ENCODE assay signal across 1 cellular context in genomic region chr21:45412909-45413581, GRCh38.
A peak's percentile ranks its signal among the peaks of the same experiment; 100 is the strongest.
TF ChIP-seq lines count a peak whose summit lies in the region.

No MANE protein-coding gene starts in this region.

TF ChIP-seq in K562, 482 proteins besides CTCF, POLR2A, EP300 and RAD21 (continued from another document):
- 0 out of 2 replicates have a peak, but pooled peaks have one; percentile 10 for TF ChIP-seq THAP12 (CRISPR knock-in tag; IDR thresholded peaks at IDR 0.05)
- no peak for TF ChIP-seq CHD4 (IDR thresholded peaks at IDR 0.05; ENCODE audit: insufficient read depth, insufficient replicate concordance, low read depth, low read length, poor library complexity, severe bottlenecking)
- TF ChIP-seq ZNF655 (CRISPR knock-in tag; IDR thresholded peaks at IDR 0.05), result no peak
TF ChIP-seq in K562: peak in this region for 6.
